8 cellular contexts compared by ENCODE assay signal in the genomic region with DNA sequence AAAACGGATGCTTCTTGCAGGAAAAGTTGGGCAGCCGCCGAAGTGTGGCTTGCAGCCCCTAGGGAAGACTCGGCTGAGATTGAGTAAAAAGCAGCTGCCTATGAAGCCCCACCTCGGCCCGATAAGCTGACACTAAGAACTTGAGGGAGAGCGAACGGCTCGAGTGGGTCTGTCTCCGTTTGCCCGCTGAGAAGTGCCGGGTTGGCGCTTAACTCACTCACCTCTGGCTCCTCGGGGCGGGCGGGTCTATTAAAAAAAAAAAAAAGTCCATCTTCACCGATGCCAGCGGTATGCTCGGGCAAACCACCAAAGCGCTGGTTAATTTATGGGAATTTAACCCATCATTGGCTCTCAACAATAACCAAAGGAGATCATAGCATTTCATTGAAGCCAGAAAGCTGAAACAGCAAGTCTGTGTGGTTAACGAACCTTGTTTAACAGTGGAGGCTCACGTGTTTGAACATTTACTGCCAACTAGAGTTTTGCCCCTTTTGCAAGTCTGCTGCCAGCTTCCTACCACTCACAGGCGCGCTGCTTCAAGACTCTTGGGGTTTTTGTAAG. TPM values are rescaled to one million over a fixed set of nuclear protein-coding genes. Genes with fewer than 3 reads are reported as not detected.
DNase-seq lines count a peak whose midpoint lies in the region; ATAC-seq and TF ChIP-seq lines count a peak whose summit lies in the region.

No MANE protein-coding gene starts in this region.

- intact Hi-C loops in left ventricle myocardium superior (cut with micrococcal nuclease), result no loop called here
- intact Hi-C loops in prostate gland (cut with DNase I), result loop anchor here (2.0 to 10.0 kb wide), 2 partner anchors 55 to 57 kb away; a partner anchor contains a TSS

- in situ Hi-C loops in HAP-1 (cut with MboI; ENCODE audit: low sequenced_read_pairs), result no loop called here

- H3K27me3 ChIP-seq in BE2C (no peaks in the 10 kb centered on the region), HAP-1 (ENCODE audit: low read depth) (no peaks in the 10 kb centered on the region), prostate gland (replicated peaks; ENCODE audit: insufficient read depth) (no peaks in the 10 kb centered on the region)

- H3K9me3 ChIP-seq in BE2C, result no peaks in the 10 kb centered on the region
- no peaks in the 10 kb centered on the region for H3K9me3 ChIP-seq in HAP-1
- H3K9me3 ChIP-seq in prostate gland, result no peaks in the 10 kb centered on the region

- WGBS in prostate gland, result 0% methylated on average over 21 of the region's 24 CpGs

- H3K27me3 Mint-ChIP-seq in activated naive CD8-positive, alpha-beta T cell treated with anti-CD3 and anti-CD28 coated beads, Interleukin-2, amount 50 U/mL, for 24 hours, result no peaks in the 10 kb centered on the region

- H3K27ac Mint-ChIP-seq in activated naive CD8-positive, alpha-beta T cell treated with anti-CD3 and anti-CD28 coated beads, Interleukin-2, amount 50 U/mL, for 24 hours, result peak overlapping the region; percentile 84

- TF ChIP-seq POLR2A in Raji (IDR thresholded peaks at IDR 0.05; ENCODE audit: insufficient read depth, low read depth, low read length), result peak; percentile 26; the same call in 1 of the 2 replicates
- TF ChIP-seq POLR2A in prostate gland (IDR thresholded peaks at IDR 0.05), result no peak

- H3K36me3 Mint-ChIP-seq in activated naive CD8-positive, alpha-beta T cell treated with anti-CD3 and anti-CD28 coated beads, Interleukin-2, amount 50 U/mL, for 24 hours (ENCODE audit: low read depth), result peaks cover 1% of the 10 kb centered on the region

- H3K4me3 Mint-ChIP-seq in activated naive CD8-positive, alpha-beta T cell treated with anti-CD3 and anti-CD28 coated beads, Interleukin-2, amount 50 U/mL, for 24 hours, result peak overlapping the region; percentile 88

- H3K4me3 ChIP-seq in BE2C (ENCODE audit: low read depth, low read length) (peak overlapping the region; percentile 89), HAP-1 (peak overlapping the region; percentile 69), prostate gland (peak overlapping the region; percentile 80 to 87)

- H3K36me3 ChIP-seq in BE2C, result no peaks in the 10 kb centered on the region
- H3K36me3 ChIP-seq in HAP-1 (replicated peaks), result peaks cover 3% of the 10 kb centered on the region; the same call in 1 of the 2 replicates
- H3K36me3 ChIP-seq in prostate gland, result no peaks in the 10 kb centered on the region

- H3K4me1 ChIP-seq in BE2C (peaks cover 8% of the 10 kb centered on the region), HAP-1 (peaks cover 24% of the 10 kb centered on the region), prostate gland (replicated peaks) (peaks cover 4% of the 10 kb centered on the region)

- peak; percentile 38 for DNase-seq in BE2C
- DNase-seq in HAP-1 (ENCODE audit: low spot score in 2 of 2), result peak; percentile 29 to 50
- peak; percentile 37 for DNase-seq in activated naive CD8-positive, alpha-beta T cell treated with anti-CD3 and anti-CD28 coated beads, Interleukin-2, amount 50 U/mL, for 24 hours
- peak; percentile 69 for DNase-seq in left ventricle myocardium superior
- DNase-seq in prostate gland (ENCODE audit: low spot score), result peak; percentile 48
- no peak for DNase-seq in SKM-1 treated with dmso at 0.1 percent for 144 hours (lab: John Stamatoyannopoulos, UW; ENCODE audit: unreplicated experiment)

- H3K9me3 Mint-ChIP-seq in activated naive CD8-positive, alpha-beta T cell treated with anti-CD3 and anti-CD28 coated beads, Interleukin-2, amount 50 U/mL, for 24 hours, result no peaks in the 10 kb centered on the region

- H3K27ac ChIP-seq in prostate gland, result peak overlapping the region; percentile 86

- no peak for TF ChIP-seq CTCF in BE2C (IDR thresholded peaks at IDR 0.05; ENCODE audit: low read depth, low read length)
- no peak for TF ChIP-seq CTCF in prostate gland (IDR thresholded peaks at IDR 0.05)

- ATAC-seq in activated naive CD8-positive, alpha-beta T cell treated with anti-CD3 and anti-CD28 coated beads, Interleukin-2, amount 50 U/mL, for 24 hours, result no peak
- peak; percentile 33 for ATAC-seq in left ventricle myocardium superior
- no peak for ATAC-seq in GM21529 (IDR thresholded peaks at IDR 0.05; ENCODE audit: unreplicated experiment)

- H3K4me1 Mint-ChIP-seq in activated naive CD8-positive, alpha-beta T cell treated with anti-CD3 and anti-CD28 coated beads, Interleukin-2, amount 50 U/mL, for 24 hours, result peaks cover 66% of the 10 kb centered on the region

RNA-seq across cellular contexts. Expression of a gene that starts 1.0 kb away (rescaled TPM):
- 1.8 TPM for polyA plus RNA-seq in BE2C (2012; ENCODE audit: insufficient read depth, insufficient read length, low read depth)
- total RNA-seq in left ventricle myocardium superior, result 10.4 TPM
- 10 to 100 TPM; 33.7 to 53.0 TPM for total RNA-seq in prostate gland

RNA-seq across cellular contexts. Expression of a gene that starts 55.5 kb away (rescaled TPM):
- 164 TPM for polyA plus RNA-seq in BE2C (2012; ENCODE audit: insufficient read depth, insufficient read length, low read depth)
- total RNA-seq in left ventricle myocardium superior, result 32.3 TPM
- 10 to 100 TPM; 18.4 to 51.0 TPM for total RNA-seq in prostate gland

RNA-seq across cellular contexts. Expression of a gene that starts 55.6 kb away (rescaled TPM):
- polyA plus RNA-seq in BE2C (2012; ENCODE audit: insufficient read depth, insufficient read length, low read depth), result 144 TPM
- total RNA-seq in left ventricle myocardium superior (51.7 TPM), prostate gland (100 to 1,000 TPM; 124 to 171 TPM)
